11 cellular contexts compared by ENCODE assay signal in genomic region chr11:63951779-63952536, GRCh38. TPM values are rescaled to one million over a fixed set of nuclear protein-coding genes. Genes with fewer than 3 reads are reported as not detected.
DNase-seq lines count a peak whose midpoint lies in the region; ATAC-seq lines count a peak whose summit lies in the region.
"Had no signal": no experiment of that assay in that cellular context is flagged by ENCODE, and none has a peak within 500 bp of the region (broad histone marks: within the 10 kb centered on the region; RNA-seq: fewer than 3 reads in every experiment).

No MANE protein-coding gene starts in this region.

- ATAC-seq in HG02588 (IDR thresholded peaks at IDR 0.05; ENCODE audit: unreplicated experiment), result peak; percentile 66
- peak; percentile 24 for ATAC-seq in memory B cell (ENCODE audit: low read depth)
- no peak for ATAC-seq in GM21447 (IDR thresholded peaks at IDR 0.05; ENCODE audit: unreplicated experiment)
- no peak for ATAC-seq in GM21528 (IDR thresholded peaks at IDR 0.05; ENCODE audit: low FRiP score, unreplicated experiment)

- DNase-seq in CMK (ENCODE audit: low read depth), result peak; percentile 40
- DNase-seq in activated CD4-positive, alpha-beta memory T cell treated with anti-CD3 and anti-CD28 coated beads for 36 hours, result peak; percentile 69
- DNase-seq in memory B cell (ENCODE audit: low spot score in 2 of 2), result no peak
- no peak for DNase-seq in HuH-7.5 (ENCODE audit: low spot score)
- no peak for DNase-seq in NCI-H2227 (lab: John Stamatoyannopoulos, UW; ENCODE audit: unreplicated experiment)
- DNase-seq: DMS79, NCI-H2171, sigmoid colon had no signal

- CTCF ChIA-PET in activated CD4-positive, alpha-beta memory T cell treated with anti-CD3 and anti-CD28 coated beads for 36 hours (lab: Charles Lee), result interaction anchor here (0.6 to 10.8 kb wide), 5 partner anchors 9 to 114 kb away, joined by 3 to 197 read pairs (median 3); partner anchors contain the start of gene MARK2

- H3K27ac Mint-ChIP-seq in activated CD4-positive, alpha-beta memory T cell treated with anti-CD3 and anti-CD28 coated beads for 36 hours, result peak overlapping the region; percentile 73
- H3K27ac Mint-ChIP-seq in memory B cell, result peak overlapping the region; percentile 26

- POLR2A ChIA-PET in activated CD4-positive, alpha-beta memory T cell treated with anti-CD3 and anti-CD28 coated beads for 36 hours (lab: Charles Lee), result interaction anchor here (0.6 kb wide), 1 partner anchor 55 kb away, joined by 3 read pairs; no protein-coding TSS in a partner anchor

- intact Hi-C loops in activated CD4-positive, alpha-beta memory T cell treated with anti-CD3 and anti-CD28 coated beads for 36 hours (cut with micrococcal nuclease), result no loop called here

- no peaks in the 10 kb centered on the region for H3K9me3 Mint-ChIP-seq in activated CD4-positive, alpha-beta memory T cell treated with anti-CD3 and anti-CD28 coated beads for 36 hours
- no peaks in the 10 kb centered on the region for H3K9me3 Mint-ChIP-seq in memory B cell

- H3K4me3 Mint-ChIP-seq in activated CD4-positive, alpha-beta memory T cell treated with anti-CD3 and anti-CD28 coated beads for 36 hours, result no peak overlapping the region
- H3K4me3 Mint-ChIP-seq in memory B cell, result peak overlapping the region; percentile 24

- H3K36me3 Mint-ChIP-seq in activated CD4-positive, alpha-beta memory T cell treated with anti-CD3 and anti-CD28 coated beads for 36 hours, result peaks cover 30% of the 10 kb centered on the region
- H3K36me3 Mint-ChIP-seq in memory B cell, result peaks cover 21% of the 10 kb centered on the region

- H3K4me1 Mint-ChIP-seq in activated CD4-positive, alpha-beta memory T cell treated with anti-CD3 and anti-CD28 coated beads for 36 hours (ENCODE audit: low read depth), result peaks cover 19% of the 10 kb centered on the region
- H3K4me1 Mint-ChIP-seq in memory B cell, result peaks cover 13% of the 10 kb centered on the region

- no peaks in the 10 kb centered on the region for H3K27me3 Mint-ChIP-seq in activated CD4-positive, alpha-beta memory T cell treated with anti-CD3 and anti-CD28 coated beads for 36 hours
- H3K27me3 Mint-ChIP-seq in memory B cell, result no peaks in the 10 kb centered on the region

RNA-seq across cellular contexts. Expression of gene NAA40, which starts 13.2 kb away (rescaled TPM):
- total RNA-seq in activated CD4-positive, alpha-beta memory T cell treated with anti-CD3 and anti-CD28 coated beads for 36 hours, result 10 to 100 TPM; 15.4 to 17.3 TPM

RNA-seq across cellular contexts. Expression of gene COX8A, which starts 22.5 kb away (rescaled TPM):
- 100 to 1,000 TPM; 559 to 581 TPM for total RNA-seq in activated CD4-positive, alpha-beta memory T cell treated with anti-CD3 and anti-CD28 coated beads for 36 hours

RNA-seq across cellular contexts. Expression of gene OTUB1, which starts 34.3 kb away (rescaled TPM):
- 10 to 100 TPM; 69.5 to 72.2 TPM for total RNA-seq in activated CD4-positive, alpha-beta memory T cell treated with anti-CD3 and anti-CD28 coated beads for 36 hours

RNA-seq across cellular contexts. Expression of gene RCOR2, which starts 35.0 kb away (rescaled TPM):
- total RNA-seq in activated CD4-positive, alpha-beta memory T cell treated with anti-CD3 and anti-CD28 coated beads for 36 hours, result under 1 TPM; 0.21 to 0.27 TPM

Comparison
In these comparisons a context has a peak if more than half of its experiments do, and no peak if none do; other contexts are left out.
1. DNase-seq: peak in CMK (single experiment) and activated CD4-positive, alpha-beta memory T cell treated with anti-CD3 and anti-CD28 coated beads for 36 hours (single experiment); none in memory B cell (0 of 2), HuH-7.5 (single experiment) and NCI-H2227 (single experiment).
2. ATAC-seq: peak in HG02588 (single experiment) and memory B cell (single experiment); none in GM21447 (single experiment) and GM21528 (single experiment).